Comparison of ENCODE assay signal across 8 cellular contexts in the genomic region with DNA sequence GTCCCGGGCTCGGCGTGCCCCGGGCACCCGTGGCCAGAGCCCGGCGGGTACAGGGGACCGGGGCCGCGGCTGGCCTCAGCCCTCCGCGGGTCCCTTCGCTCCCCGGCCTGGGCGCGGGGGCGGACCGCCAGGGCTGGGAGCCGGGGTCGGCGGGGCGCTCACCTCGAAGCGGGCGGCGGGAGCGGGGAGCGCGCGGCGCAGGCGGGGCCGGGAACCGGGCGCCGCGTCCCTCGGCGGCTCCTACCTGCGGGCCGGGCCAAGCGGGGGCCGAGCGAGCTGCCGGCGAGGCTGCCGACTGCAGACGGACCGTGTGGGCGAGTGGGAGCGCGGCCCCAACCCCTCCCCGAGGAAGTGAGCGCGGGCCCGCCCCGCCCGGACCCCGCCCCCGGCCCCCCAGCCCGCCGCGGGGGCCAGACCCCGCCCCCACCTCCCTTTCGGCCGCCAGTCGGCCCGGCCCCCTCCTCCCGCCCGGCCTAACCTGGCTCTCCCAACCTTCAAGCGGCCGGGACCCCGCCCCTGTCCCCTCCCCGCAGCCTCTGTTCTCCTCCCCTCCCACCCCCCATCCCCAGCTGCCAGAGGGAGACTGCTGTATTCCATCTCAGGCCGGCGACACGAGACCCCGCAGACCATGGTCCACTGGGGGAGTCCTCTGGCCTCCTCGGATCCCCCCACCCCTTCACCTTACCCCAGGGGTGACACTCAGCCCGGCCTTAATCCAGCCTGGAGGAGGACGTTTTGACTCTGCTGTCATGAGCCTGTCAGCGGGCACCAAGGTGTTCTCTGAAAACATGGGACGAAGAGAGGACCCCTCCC. TPM values are rescaled to one million over a fixed set of nuclear protein-coding genes. Genes with fewer than 3 reads are reported as not detected.
A peak's percentile ranks its signal among the peaks of the same experiment; 100 is the strongest.
DNase-seq lines count a peak whose midpoint lies in the region; ATAC-seq and TF ChIP-seq lines count a peak whose summit lies in the region.

A gene with protein sequence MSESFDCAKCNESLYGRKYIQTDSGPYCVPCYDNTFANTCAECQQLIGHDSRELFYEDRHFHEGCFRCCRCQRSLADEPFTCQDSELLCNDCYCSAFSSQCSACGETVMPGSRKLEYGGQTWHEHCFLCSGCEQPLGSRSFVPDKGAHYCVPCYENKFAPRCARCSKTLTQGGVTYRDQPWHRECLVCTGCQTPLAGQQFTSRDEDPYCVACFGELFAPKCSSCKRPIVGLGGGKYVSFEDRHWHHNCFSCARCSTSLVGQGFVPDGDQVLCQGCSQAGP (minus strand): TSS at position 320 of the 813 bp plus-strand sequence. CDS start 6,102 bp downstream, outside the sequence.

- CTCF ChIA-PET in HCT116 (lab: Charles Lee), result no interaction called here

- peaks cover 71% of the 10 kb centered on the region for H3K4me1 Mint-ChIP-seq in CD14-positive monocyte
- H3K4me1 Mint-ChIP-seq in activated naive CD8-positive, alpha-beta T cell treated with anti-CD3 and anti-CD28 coated beads for 36 hours, result peaks cover 41% of the 10 kb centered on the region

- peak; percentile 41 for TF ChIP-seq POLR2A in HCT116 (IDR thresholded peaks at IDR 0.05; ENCODE audit: borderline replicate concordance, extremely low read depth, insufficient read depth, insufficient read length)

- no peak within 1 kb of the TSS for H2AFZ ChIP-seq in HCT116 (ENCODE audit: low read depth, low read length, poor library complexity, severe bottlenecking)

- peaks cover 3 to 6% of the 10 kb centered on the region in 2 donors for H3K36me3 Mint-ChIP-seq in CD14-positive monocyte
- H3K36me3 Mint-ChIP-seq in activated naive CD8-positive, alpha-beta T cell treated with anti-CD3 and anti-CD28 coated beads for 36 hours, result peaks cover 16% of the 10 kb centered on the region

- H3K9me2 ChIP-seq in HCT116 (ENCODE audit: insufficient read depth), result no peaks in the 10 kb centered on the region

- H3K27me3 Mint-ChIP-seq in CD14-positive monocyte (ENCODE audit: low read depth in 3 of 3), result no peaks in the 10 kb centered on the region
- no peaks in the 10 kb centered on the region for H3K27me3 Mint-ChIP-seq in activated naive CD8-positive, alpha-beta T cell treated with anti-CD3 and anti-CD28 coated beads for 36 hours

- peak within 1 kb of the TSS; percentile 74 for H3K9ac ChIP-seq in HCT116 (ENCODE audit: low read length)

- H3K4me2 ChIP-seq in HCT116 (ENCODE audit: low read length), result peak within 1 kb of the TSS; percentile 82

- DNase-seq in CD14-positive monocyte (ENCODE audit: low spot score) (no peak), HCT116 (ENCODE audit: low read depth, low spot score) (no peak), cardiac septum (ENCODE audit: low spot score) (peak; percentile 81), posterior vena cava (ENCODE audit: low spot score) (peak; percentile 89), COLO829 (ENCODE audit: low spot score) (no peak)
- DNase-seq in activated naive CD8-positive, alpha-beta T cell treated with anti-CD3 and anti-CD28 coated beads for 36 hours, result peak; percentile 71

- peak within 1 kb of the TSS; percentile 38 to 92 (median 87) for H3K27ac Mint-ChIP-seq in CD14-positive monocyte
- peak within 1 kb of the TSS; percentile 87 for H3K27ac Mint-ChIP-seq in activated naive CD8-positive, alpha-beta T cell treated with anti-CD3 and anti-CD28 coated beads for 36 hours

- H3K4me3 ChIP-seq in HCT116 (replicated peaks in 1 of 2; ENCODE audit: low read depth in 1 of 2, low read length in 2 of 2), result peak within 1 kb of the TSS; percentile 80 to 88

- H3K27ac ChIP-seq in HCT116 (ENCODE audit: low read depth, low read length), result peak within 1 kb of the TSS; percentile 76

- H3K4me1 ChIP-seq in HCT116 (ENCODE audit: control insufficient read depth in 1 of 2, insufficient read depth in 2 of 2, low read length in 2 of 2), result peaks cover 35 to 58% of the 10 kb centered on the region in 2 experiments

- no peaks in the 10 kb centered on the region for H3K9me3 ChIP-seq in HCT116 (ENCODE audit: control insufficient read depth in 1 of 2, insufficient read depth in 1 of 2, low read depth in 1 of 2, low read length in 2 of 2)

- RAD21 ChIA-PET in HCT116 (lab: Charles Lee; ENCODE audit: low non-redundant PET in 1 of 2, low total read pairs in 2 of 2, uncharacterized antibody in 2 of 2, unreplicated experiment in 2 of 2), result no interaction called here

- H3K9me3 Mint-ChIP-seq in CD14-positive monocyte, result peaks cover 0 to 1% (median 0%) of the 10 kb centered on the region in 7 donors
- no peaks in the 10 kb centered on the region for H3K9me3 Mint-ChIP-seq in activated naive CD8-positive, alpha-beta T cell treated with anti-CD3 and anti-CD28 coated beads for 36 hours

- peaks cover 43% of the 10 kb centered on the region for H3K79me2 ChIP-seq in HCT116 (ENCODE audit: insufficient read depth, low read length)

- H4K20me1 ChIP-seq in HCT116 (ENCODE audit: insufficient read depth), result no peaks in the 10 kb centered on the region

- intact Hi-C loops in CD14-positive monocyte (cut with micrococcal nuclease) (loop anchor here in 1 of 2 donors (10.0 kb wide), 1 partner anchor 191 kb away; no protein-coding TSS in a partner anchor), HCT116 (cut with micrococcal nuclease) (no loop called here), cardiac septum (cut with DNase I) (no loop called here), posterior vena cava (cut with DNase I) (no loop called here)

- TF ChIP-seq RAD21 in HCT116 (IDR thresholded peaks at IDR 0.05; ENCODE audit: low read depth), result no peak

- no TSS peak for BruUV-seq in HCT116 (replicated peaks; lab: Mats Ljungman, UMichigan)

- H3K36me3 ChIP-seq in HCT116 (ENCODE audit: control insufficient read depth in 1 of 2, insufficient read depth in 2 of 2, low read length in 2 of 2), result no peaks in the 10 kb centered on the region

- no peak for TF ChIP-seq CTCF in CD14-positive monocyte (IDR thresholded peaks at IDR 0.05)
- TF ChIP-seq CTCF in HCT116 (IDR thresholded peaks at IDR 0.05 in 2 of 3, conservative IDR thresholded peaks at IDR 0.05 in 1 of 3; ENCODE audit: borderline replicate concordance in 1 of 3, insufficient read depth in 1 of 3, low read depth in 2 of 3, low read length in 2 of 3), result no peak

- H3K27me3 ChIP-seq in HCT116 (ENCODE audit: insufficient read depth, low read length), result no peaks in the 10 kb centered on the region

- peak within 1 kb of the TSS; percentile 96 to 99 for H3K4me3 Mint-ChIP-seq in CD14-positive monocyte
- H3K4me3 Mint-ChIP-seq in activated naive CD8-positive, alpha-beta T cell treated with anti-CD3 and anti-CD28 coated beads for 36 hours, result peak within 1 kb of the TSS; percentile 90

- POLR2A ChIA-PET in HCT116 (lab: Charles Lee), result interaction anchor here (0.6 kb wide), 1 partner anchor 803 kb away, joined by 4 read pairs; no protein-coding TSS in a partner anchor

- ATAC-seq in HCT116, result peak; percentile 76
- ATAC-seq in GM18520 (IDR thresholded peaks at IDR 0.05; ENCODE audit: unreplicated experiment), result no peak

TF ChIP-seq in HCT116, 20 proteins besides CTCF, POLR2A, EP300 and RAD21:
- TF ChIP-seq ZFX (IDR thresholded peaks at IDR 0.05) (peak; percentile 45; the same call in 1 of the 2 replicates), ZNF274 (IDR thresholded peaks at IDR 0.05; ENCODE audit: low read depth, low read length) (no peak), POLR2AphosphoS5 (IDR thresholded peaks at IDR 0.05; ENCODE audit: low read depth, low read length) (peak; percentile 80), EZH2 (IDR thresholded peaks at IDR 0.05) (no peak)

TF ChIP-seq in PFSK-1, 5 proteins besides CTCF, POLR2A, EP300 and RAD21:
- TF ChIP-seq TAF1 (IDR thresholded peaks at IDR 0.05; ENCODE audit: borderline replicate concordance, insufficient read depth, low read length), result 0 out of 2 replicates have a peak, but pooled peaks have one; percentile 50
- peak; percentile 31; the same call in 1 of the 2 replicates for TF ChIP-seq POLR2AphosphoS5 (IDR thresholded peaks at IDR 0.05; ENCODE audit: low read depth, low read length)
- TF ChIP-seq, protein P1, sequence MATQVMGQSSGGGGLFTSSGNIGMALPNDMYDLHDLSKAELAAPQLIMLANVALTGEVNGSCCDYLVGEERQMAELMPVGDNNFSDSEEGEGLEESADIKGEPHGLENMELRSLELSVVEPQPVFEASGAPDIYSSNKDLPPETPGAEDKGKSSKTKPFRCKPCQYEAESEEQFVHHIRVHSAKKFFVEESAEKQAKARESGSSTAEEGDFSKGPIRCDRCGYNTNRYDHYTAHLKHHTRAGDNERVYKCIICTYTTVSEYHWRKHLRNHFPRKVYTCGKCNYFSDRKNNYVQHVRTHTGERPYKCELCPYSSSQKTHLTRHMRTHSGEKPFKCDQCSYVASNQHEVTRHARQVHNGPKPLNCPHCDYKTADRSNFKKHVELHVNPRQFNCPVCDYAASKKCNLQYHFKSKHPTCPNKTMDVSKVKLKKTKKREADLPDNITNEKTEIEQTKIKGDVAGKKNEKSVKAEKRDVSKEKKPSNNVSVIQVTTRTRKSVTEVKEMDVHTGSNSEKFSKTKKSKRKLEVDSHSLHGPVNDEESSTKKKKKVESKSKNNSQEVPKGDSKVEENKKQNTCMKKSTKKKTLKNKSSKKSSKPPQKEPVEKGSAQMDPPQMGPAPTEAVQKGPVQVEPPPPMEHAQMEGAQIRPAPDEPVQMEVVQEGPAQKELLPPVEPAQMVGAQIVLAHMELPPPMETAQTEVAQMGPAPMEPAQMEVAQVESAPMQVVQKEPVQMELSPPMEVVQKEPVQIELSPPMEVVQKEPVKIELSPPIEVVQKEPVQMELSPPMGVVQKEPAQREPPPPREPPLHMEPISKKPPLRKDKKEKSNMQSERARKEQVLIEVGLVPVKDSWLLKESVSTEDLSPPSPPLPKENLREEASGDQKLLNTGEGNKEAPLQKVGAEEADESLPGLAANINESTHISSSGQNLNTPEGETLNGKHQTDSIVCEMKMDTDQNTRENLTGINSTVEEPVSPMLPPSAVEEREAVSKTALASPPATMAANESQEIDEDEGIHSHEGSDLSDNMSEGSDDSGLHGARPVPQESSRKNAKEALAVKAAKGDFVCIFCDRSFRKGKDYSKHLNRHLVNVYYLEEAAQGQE (IDR thresholded peaks at IDR 0.05; ENCODE audit: insufficient read depth in 1 of 2, low read depth in 2 of 2, low read length in 2 of 2), result no peak

RNA-seq across cellular contexts. Expression of the gene that starts here (rescaled TPM):
- polyA plus RNA-seq in CD14-positive monocyte, result 10 to 100 TPM; 26.1 to 32.3 TPM
- total RNA-seq in HCT116 (2021; ENCODE audit: unreplicated experiment), result 22.5 TPM
- polyA plus RNA-seq in HCT116 (2012), result 27.5 and 29.5 TPM in 2 replicates
- 35.5 TPM for polyA plus RNA-seq in PFSK-1 (2012; ENCODE audit: insufficient read length, low read depth)
- 10 to 100 TPM; 26.5 to 27.7 TPM for total RNA-seq in activated naive CD8-positive, alpha-beta T cell treated with anti-CD3 and anti-CD28 coated beads for 36 hours
- 9.8 TPM for total RNA-seq in cardiac septum
- total RNA-seq in posterior vena cava, result 10 to 100 TPM; 55.6 to 80.7 TPM

Comparison
In these comparisons a context has a peak if more than half of its experiments do, and no peak if none do; other contexts are left out.
1. DNase-seq: peak in activated naive CD8-positive, alpha-beta T cell treated with anti-CD3 and anti-CD28 coated beads for 36 hours (single experiment), cardiac septum (single experiment) and posterior vena cava (single experiment); none in CD14-positive monocyte (single experiment), HCT116 (single experiment) and COLO829 (single experiment).